ENCODE assay signal across 7 cellular contexts in the genomic region with DNA sequence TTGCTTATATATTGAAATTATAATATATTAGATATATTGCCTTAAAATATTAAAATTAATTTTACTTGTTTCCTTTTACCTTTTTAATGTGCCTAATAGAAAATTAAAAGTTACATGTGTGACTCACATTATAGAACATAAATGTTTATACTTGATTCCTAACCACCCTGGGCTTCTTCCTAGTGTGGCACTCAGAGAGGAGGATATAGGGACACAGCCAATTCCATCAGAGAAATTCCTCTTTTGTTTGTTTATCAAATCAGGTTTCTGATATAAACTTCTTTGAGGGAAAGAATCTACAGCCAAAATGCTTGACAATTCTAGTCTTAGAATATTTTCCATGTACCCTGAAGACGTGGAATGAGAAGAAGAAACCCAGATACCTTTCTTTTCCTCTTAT.
"Had no signal": no experiment of that assay in that cellular context is flagged by ENCODE, and none has a peak within 500 bp of the region (broad histone marks: within the 10 kb centered on the region; RNA-seq: fewer than 3 reads in every experiment).

No MANE protein-coding gene starts in this region.

- H3K9ac ChIP-seq: KMS-11 had no signal

- H3K4me3 ChIP-seq: K562 had no signal

- H3K27ac Mint-ChIP-seq: IgD-negative memory B cell had no signal

- H3K4me2 ChIP-seq: KMS-11 had no signal

- DNase-seq: KBM-7, KG1 had no signal

- H3K27ac ChIP-seq: HL-60, KMS-11 had no signal

- H3K36me3 Mint-ChIP-seq: IgD-negative memory B cell had no signal

- ATAC-seq: HepG2, K562 had no signal
